ENCODE assay signal across 6 cellular contexts in genomic region chr6:106136845-106137244, GRCh38. TPM values are rescaled to one million over a fixed set of nuclear protein-coding genes. Genes with fewer than 3 reads are reported as not detected.
"Had no signal": no experiment of that assay in that cellular context is flagged by ENCODE, and none has a peak within 500 bp of the region (broad histone marks: within the 10 kb centered on the region; RNA-seq: fewer than 3 reads in every experiment).

No MANE protein-coding gene starts in this region.

- H3K27ac ChIP-seq: HL-60 had no signal

- ATAC-seq: HepG2, K562 had no signal

- H3K4me3 Mint-ChIP-seq: IgD-negative memory B cell had no signal

- H3K27ac Mint-ChIP-seq: IgD-negative memory B cell had no signal

- DNase-seq: IMR-90, KBM-7 had no signal

- H3K36me3 Mint-ChIP-seq: IgD-negative memory B cell had no signal

- H3K4me3 ChIP-seq: K562 had no signal

RNA-seq across cellular contexts. Expression of gene PRDM1, which starts 50.7 kb away (rescaled TPM):
- total RNA-seq: HepG2 had no signal
